ENCODE assay signal across 1 cellular context in genomic region chr19:5484398-5485285, GRCh38.
TF ChIP-seq lines count a peak whose summit lies in the region.

No MANE protein-coding gene starts in this region.

TF ChIP-seq in HepG2, 621 proteins besides CTCF, POLR2A, EP300 and RAD21 (continued from another document and continues in another):
- TF ChIP-seq, protein P1, sequence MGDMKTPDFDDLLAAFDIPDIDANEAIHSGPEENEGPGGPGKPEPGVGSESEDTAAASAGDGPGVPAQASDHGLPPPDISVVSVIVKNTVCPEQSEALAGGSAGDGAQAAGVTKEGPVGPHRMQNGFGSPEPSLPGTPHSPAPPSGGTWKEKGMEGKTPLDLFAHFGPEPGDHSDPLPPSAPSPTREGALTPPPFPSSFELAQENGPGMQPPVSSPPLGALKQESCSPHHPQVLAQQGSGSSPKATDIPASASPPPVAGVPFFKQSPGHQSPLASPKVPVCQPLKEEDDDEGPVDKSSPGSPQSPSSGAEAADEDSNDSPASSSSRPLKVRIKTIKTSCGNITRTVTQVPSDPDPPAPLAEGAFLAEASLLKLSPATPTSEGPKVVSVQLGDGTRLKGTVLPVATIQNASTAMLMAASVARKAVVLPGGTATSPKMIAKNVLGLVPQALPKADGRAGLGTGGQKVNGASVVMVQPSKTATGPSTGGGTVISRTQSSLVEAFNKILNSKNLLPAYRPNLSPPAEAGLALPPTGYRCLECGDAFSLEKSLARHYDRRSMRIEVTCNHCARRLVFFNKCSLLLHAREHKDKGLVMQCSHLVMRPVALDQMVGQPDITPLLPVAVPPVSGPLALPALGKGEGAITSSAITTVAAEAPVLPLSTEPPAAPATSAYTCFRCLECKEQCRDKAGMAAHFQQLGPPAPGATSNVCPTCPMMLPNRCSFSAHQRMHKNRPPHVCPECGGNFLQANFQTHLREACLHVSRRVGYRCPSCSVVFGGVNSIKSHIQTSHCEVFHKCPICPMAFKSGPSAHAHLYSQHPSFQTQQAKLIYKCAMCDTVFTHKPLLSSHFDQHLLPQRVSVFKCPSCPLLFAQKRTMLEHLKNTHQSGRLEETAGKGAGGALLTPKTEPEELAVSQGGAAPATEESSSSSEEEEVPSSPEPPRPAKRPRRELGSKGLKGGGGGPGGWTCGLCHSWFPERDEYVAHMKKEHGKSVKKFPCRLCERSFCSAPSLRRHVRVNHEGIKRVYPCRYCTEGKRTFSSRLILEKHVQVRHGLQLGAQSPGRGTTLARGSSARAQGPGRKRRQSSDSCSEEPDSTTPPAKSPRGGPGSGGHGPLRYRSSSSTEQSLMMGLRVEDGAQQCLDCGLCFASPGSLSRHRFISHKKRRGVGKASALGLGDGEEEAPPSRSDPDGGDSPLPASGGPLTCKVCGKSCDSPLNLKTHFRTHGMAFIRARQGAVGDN (CRISPR knock-in tag; IDR thresholded peaks at IDR 0.05): peak; percentile 58
- TF ChIP-seq DZIP1 (CRISPR knock-in tag; IDR thresholded peaks at IDR 0.05) (no peak), EZH2 (conservative IDR thresholded peaks at IDR 0.05; ENCODE audit: low read depth, low read length) (no peak), HMG20A (CRISPR knock-in tag; IDR thresholded peaks at IDR 0.05; ENCODE audit: borderline replicate concordance) (peak; percentile 61; the same call in 1 of the 2 replicates), FOSL1 (CRISPR knock-in tag; IDR thresholded peaks at IDR 0.05; ENCODE audit: borderline replicate concordance) (no peak), MEIS2 (CRISPR knock-in tag; IDR thresholded peaks at IDR 0.05) (no peak), BCL6 (CRISPR knock-in tag; IDR thresholded peaks at IDR 0.05) (peak; percentile 61), ZNF235 (CRISPR knock-in tag; IDR thresholded peaks at IDR 0.05; ENCODE audit: borderline replicate concordance) (no peak), MEIS1 (CRISPR knock-in tag; IDR thresholded peaks at IDR 0.05; ENCODE audit: borderline replicate concordance) (no peak), SAP130 (CRISPR knock-in tag; IDR thresholded peaks at IDR 0.05; ENCODE audit: low read depth) (no peak), ZNF350 (CRISPR knock-in tag; IDR thresholded peaks at IDR 0.05; ENCODE audit: borderline replicate concordance, low read depth) (peak; percentile 49; the same call in 1 of the 2 replicates), ASH2L (IDR thresholded peaks at IDR 0.05; ENCODE audit: insufficient read length, low read depth, low read length) (no peak), ATF7 (IDR thresholded peaks at IDR 0.05) (no peak), ATF7 (CRISPR knock-in tag; IDR thresholded peaks at IDR 0.05) (0 out of 2 replicates have a peak, but pooled peaks have one; percentile 63), FLYWCH1 (CRISPR knock-in tag; IDR thresholded peaks at IDR 0.05) (no peak), ZNF512 (CRISPR knock-in tag; IDR thresholded peaks at IDR 0.05) (no peak), SMAD3 (CRISPR knock-in tag; IDR thresholded peaks at IDR 0.05) (0 out of 2 replicates have a peak, but pooled peaks have one; percentile 42), GRHL1 (CRISPR knock-in tag; conservative IDR thresholded peaks at IDR 0.05) (no peak), ZNF816 (CRISPR knock-in tag; IDR thresholded peaks at IDR 0.05; ENCODE audit: borderline replicate concordance) (no peak), ZNF263 (CRISPR knock-in tag; IDR thresholded peaks at IDR 0.05) (peak; percentile 55; the same call in 1 of the 2 replicates), HMGXB4 (CRISPR knock-in tag; IDR thresholded peaks at IDR 0.05; ENCODE audit: borderline replicate concordance in 1 of 2, low read depth in 1 of 2) (no peak), ATF6 (CRISPR knock-in tag; conservative IDR thresholded peaks at IDR 0.05) (no peak), REL (CRISPR knock-in tag; conservative IDR thresholded peaks at IDR 0.05) (no peak), CBX2 (IDR thresholded peaks at IDR 0.05; ENCODE audit: low read depth, low read length) (no peak), CBX2 (CRISPR knock-in tag; IDR thresholded peaks at IDR 0.05; ENCODE audit: low read depth) (no peak), ZBTB7B (CRISPR knock-in tag; IDR thresholded peaks at IDR 0.05) (peak; percentile 50; the same call in 1 of the 2 replicates), SALL1 (CRISPR knock-in tag; IDR thresholded peaks at IDR 0.05) (peak; percentile 95), ZNF3 (CRISPR knock-in tag; IDR thresholded peaks at IDR 0.05) (no peak), MEF2D (CRISPR knock-in tag; IDR thresholded peaks at IDR 0.05) (no peak; the same call in 1 of the 2 replicates), ZNF605 (CRISPR knock-in tag; IDR thresholded peaks at IDR 0.05) (no peak), CCAR2 (optimal IDR thresholded peaks at IDR 0.05; ENCODE audit: low read depth, low read length) (no peak), ZNF607 (CRISPR knock-in tag; IDR thresholded peaks at IDR 0.05; ENCODE audit: borderline replicate concordance) (no peak), IRX3 (CRISPR knock-in tag; IDR thresholded peaks at IDR 0.05; ENCODE audit: borderline replicate concordance, low read depth) (no peak)
- TF ChIP-seq, protein P2, sequence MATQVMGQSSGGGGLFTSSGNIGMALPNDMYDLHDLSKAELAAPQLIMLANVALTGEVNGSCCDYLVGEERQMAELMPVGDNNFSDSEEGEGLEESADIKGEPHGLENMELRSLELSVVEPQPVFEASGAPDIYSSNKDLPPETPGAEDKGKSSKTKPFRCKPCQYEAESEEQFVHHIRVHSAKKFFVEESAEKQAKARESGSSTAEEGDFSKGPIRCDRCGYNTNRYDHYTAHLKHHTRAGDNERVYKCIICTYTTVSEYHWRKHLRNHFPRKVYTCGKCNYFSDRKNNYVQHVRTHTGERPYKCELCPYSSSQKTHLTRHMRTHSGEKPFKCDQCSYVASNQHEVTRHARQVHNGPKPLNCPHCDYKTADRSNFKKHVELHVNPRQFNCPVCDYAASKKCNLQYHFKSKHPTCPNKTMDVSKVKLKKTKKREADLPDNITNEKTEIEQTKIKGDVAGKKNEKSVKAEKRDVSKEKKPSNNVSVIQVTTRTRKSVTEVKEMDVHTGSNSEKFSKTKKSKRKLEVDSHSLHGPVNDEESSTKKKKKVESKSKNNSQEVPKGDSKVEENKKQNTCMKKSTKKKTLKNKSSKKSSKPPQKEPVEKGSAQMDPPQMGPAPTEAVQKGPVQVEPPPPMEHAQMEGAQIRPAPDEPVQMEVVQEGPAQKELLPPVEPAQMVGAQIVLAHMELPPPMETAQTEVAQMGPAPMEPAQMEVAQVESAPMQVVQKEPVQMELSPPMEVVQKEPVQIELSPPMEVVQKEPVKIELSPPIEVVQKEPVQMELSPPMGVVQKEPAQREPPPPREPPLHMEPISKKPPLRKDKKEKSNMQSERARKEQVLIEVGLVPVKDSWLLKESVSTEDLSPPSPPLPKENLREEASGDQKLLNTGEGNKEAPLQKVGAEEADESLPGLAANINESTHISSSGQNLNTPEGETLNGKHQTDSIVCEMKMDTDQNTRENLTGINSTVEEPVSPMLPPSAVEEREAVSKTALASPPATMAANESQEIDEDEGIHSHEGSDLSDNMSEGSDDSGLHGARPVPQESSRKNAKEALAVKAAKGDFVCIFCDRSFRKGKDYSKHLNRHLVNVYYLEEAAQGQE (IDR thresholded peaks at IDR 0.05; ENCODE audit: borderline replicate concordance in 1 of 2, low read depth in 1 of 2, low read length in 2 of 2): no peak
- TF ChIP-seq, protein P3, sequence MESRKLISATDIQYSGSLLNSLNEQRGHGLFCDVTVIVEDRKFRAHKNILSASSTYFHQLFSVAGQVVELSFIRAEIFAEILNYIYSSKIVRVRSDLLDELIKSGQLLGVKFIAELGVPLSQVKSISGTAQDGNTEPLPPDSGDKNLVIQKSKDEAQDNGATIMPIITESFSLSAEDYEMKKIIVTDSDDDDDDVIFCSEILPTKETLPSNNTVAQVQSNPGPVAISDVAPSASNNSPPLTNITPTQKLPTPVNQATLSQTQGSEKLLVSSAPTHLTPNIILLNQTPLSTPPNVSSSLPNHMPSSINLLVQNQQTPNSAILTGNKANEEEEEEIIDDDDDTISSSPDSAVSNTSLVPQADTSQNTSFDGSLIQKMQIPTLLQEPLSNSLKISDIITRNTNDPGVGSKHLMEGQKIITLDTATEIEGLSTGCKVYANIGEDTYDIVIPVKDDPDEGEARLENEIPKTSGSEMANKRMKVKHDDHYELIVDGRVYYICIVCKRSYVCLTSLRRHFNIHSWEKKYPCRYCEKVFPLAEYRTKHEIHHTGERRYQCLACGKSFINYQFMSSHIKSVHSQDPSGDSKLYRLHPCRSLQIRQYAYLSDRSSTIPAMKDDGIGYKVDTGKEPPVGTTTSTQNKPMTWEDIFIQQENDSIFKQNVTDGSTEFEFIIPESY (CRISPR knock-in tag; IDR thresholded peaks at IDR 0.05): peak; percentile 37; the same call in 1 of the 2 replicates
- TF ChIP-seq, protein P4, sequence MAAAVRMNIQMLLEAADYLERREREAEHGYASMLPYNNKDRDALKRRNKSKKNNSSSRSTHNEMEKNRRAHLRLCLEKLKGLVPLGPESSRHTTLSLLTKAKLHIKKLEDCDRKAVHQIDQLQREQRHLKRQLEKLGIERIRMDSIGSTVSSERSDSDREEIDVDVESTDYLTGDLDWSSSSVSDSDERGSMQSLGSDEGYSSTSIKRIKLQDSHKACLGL (CRISPR knock-in tag; IDR thresholded peaks at IDR 0.05): no peak
- TF ChIP-seq, protein P5, sequence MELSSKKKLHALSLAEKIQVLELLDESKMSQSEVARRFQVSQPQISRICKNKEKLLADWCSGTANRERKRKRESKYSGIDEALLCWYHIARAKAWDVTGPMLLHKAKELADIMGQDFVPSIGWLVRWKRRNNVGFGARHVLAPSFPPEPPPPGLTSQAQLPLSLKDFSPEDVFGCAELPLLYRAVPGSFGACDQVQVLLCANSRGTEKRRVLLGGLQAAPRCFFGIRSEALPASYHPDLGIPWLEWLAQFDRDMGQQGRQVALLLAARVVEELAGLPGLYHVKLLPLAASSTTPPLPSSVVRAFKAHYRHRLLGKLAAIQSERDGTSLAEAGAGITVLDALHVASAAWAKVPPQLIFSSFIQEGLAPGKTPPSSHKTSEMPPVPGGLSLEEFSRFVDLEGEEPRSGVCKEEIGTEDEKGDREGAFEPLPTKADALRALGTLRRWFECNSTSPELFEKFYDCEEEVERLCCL (CRISPR knock-in tag; IDR thresholded peaks at IDR 0.05; ENCODE audit: borderline replicate concordance): no peak
